13 cellular contexts compared by ENCODE assay signal in genomic region chr7:107138696-107139420, GRCh38.
"Had no signal": no experiment of that assay in that cellular context is flagged by ENCODE, and none has a peak within 500 bp of the region (broad histone marks: within the 10 kb centered on the region; RNA-seq: fewer than 3 reads in every experiment).

No MANE protein-coding gene starts in this region.

- H3K36me3 Mint-ChIP-seq: activated naive CD4-positive, alpha-beta T cell treated with anti-CD3 and anti-CD28 coated beads, Interleukin-2, amount 50 U/mL, for 24 hours had no signal

- H2AFZ ChIP-seq: hepatocyte had no signal

- H3K79me2 ChIP-seq: hepatocyte had no signal

- H3K4me3 Mint-ChIP-seq: activated naive CD4-positive, alpha-beta T cell treated with anti-CD3 and anti-CD28 coated beads, Interleukin-2, amount 50 U/mL, for 24 hours; stimulated activated naive CD8-positive, alpha-beta T cell treated with anti-CD3 and anti-CD28 coated beads, Interleukin-15, amount 100 ng/mL, for 72 hours had no signal

- H3K9me3 ChIP-seq: gastroesophageal sphincter, ovary, sigmoid colon, vagina had no signal

- H3K9me3 Mint-ChIP-seq: activated naive CD4-positive, alpha-beta T cell treated with anti-CD3 and anti-CD28 coated beads, Interleukin-2, amount 50 U/mL, for 24 hours; stimulated activated naive CD8-positive, alpha-beta T cell treated with anti-CD3 and anti-CD28 coated beads, Interleukin-15, amount 100 ng/mL, for 72 hours had no signal

- H3K4me1 Mint-ChIP-seq: activated naive CD4-positive, alpha-beta T cell treated with anti-CD3 and anti-CD28 coated beads, Interleukin-2, amount 50 U/mL, for 24 hours; stimulated activated naive CD8-positive, alpha-beta T cell treated with anti-CD3 and anti-CD28 coated beads, Interleukin-15, amount 100 ng/mL, for 72 hours had no signal

- H3K4me3 ChIP-seq: gastroesophageal sphincter, hepatocyte, ovary, sigmoid colon, vagina had no signal

- H3K27me3 ChIP-seq: gastroesophageal sphincter, hepatocyte, ovary, sigmoid colon, vagina had no signal

- H3K27me3 Mint-ChIP-seq: activated naive CD4-positive, alpha-beta T cell treated with anti-CD3 and anti-CD28 coated beads, Interleukin-2, amount 50 U/mL, for 24 hours; stimulated activated naive CD8-positive, alpha-beta T cell treated with anti-CD3 and anti-CD28 coated beads, Interleukin-15, amount 100 ng/mL, for 72 hours had no signal

- H3K27ac Mint-ChIP-seq: activated naive CD4-positive, alpha-beta T cell treated with anti-CD3 and anti-CD28 coated beads, Interleukin-2, amount 50 U/mL, for 24 hours; stimulated activated naive CD8-positive, alpha-beta T cell treated with anti-CD3 and anti-CD28 coated beads, Interleukin-15, amount 100 ng/mL, for 72 hours had no signal

- DNase-seq: anterior cingulate cortex; cortex of kidney; effector CD8-positive, alpha-beta T cell; ovary; sigmoid colon; stimulated activated CD4-positive, alpha-beta T cell treated with anti-CD3 and anti-CD28 coated beads, Interleukin-4, amount 100 ng/mL, for 1 hour; stimulated activated CD8-positive, alpha-beta memory T cell treated with anti-CD3 and anti-CD28 coated beads, Interleukin-4, amount 100 ng/mL, for 48 hours; stimulated activated naive CD8-positive, alpha-beta T cell treated with anti-CD3 and anti-CD28 coated beads, Interleukin-15, amount 100 ng/mL, for 72 hours had no signal

- ATAC-seq: activated CD4-positive, CD25-positive, alpha-beta regulatory T cell treated with anti-CD3 and anti-CD28 coated beads, Interleukin-2, amount 50 U/mL, for 24 hours; gastroesophageal sphincter; stimulated activated naive CD8-positive, alpha-beta T cell treated with anti-CD3 and anti-CD28 coated beads, Interleukin-15, amount 100 ng/mL, for 72 hours had no signal

- H3K27ac ChIP-seq: gastroesophageal sphincter, hepatocyte, ovary, sigmoid colon, vagina had no signal

- H3K4me2 ChIP-seq: hepatocyte had no signal

- H3K36me3 ChIP-seq: gastroesophageal sphincter, ovary, sigmoid colon, vagina had no signal

- H3K4me1 ChIP-seq: vagina had no signal
